In the genomic region with DNA sequence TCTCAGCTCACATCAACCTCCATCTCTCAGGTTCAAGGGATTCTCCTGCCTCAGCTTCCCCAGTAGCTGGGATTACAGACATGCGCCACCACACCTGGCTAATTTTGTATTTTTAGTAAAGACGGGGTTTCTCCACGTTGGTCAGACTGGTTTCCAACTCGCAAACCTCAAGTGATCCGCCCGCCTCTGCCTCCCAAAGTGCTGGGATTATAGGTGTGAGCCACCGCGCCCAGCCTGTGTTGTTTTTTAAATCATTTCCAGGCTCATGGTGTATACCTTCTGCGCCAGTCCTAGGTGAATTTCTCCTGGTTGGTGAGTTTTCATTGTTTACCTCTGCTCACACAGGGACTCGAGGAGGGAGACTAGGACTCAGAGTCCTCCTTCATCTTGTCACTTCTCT, we compare ENCODE assay signal across 8 cellular contexts. TPM values are rescaled to one million over a fixed set of nuclear protein-coding genes. Genes with fewer than 3 reads are reported as not detected.
DNase-seq lines count a peak whose midpoint lies in the region; ATAC-seq and TF ChIP-seq lines count a peak whose summit lies in the region.
"Not testable (repeated sequence)": the region's sequence is repeated elsewhere in the genome, so short reads cannot be mapped to it uniquely, and the experiment has no call there.

No MANE protein-coding gene starts in this region.

- 90 to 92% methylated on average over 7 to 10 of the region's 10 CpGs for WGBS in endodermal cell (ENCODE audit: insufficient coverage in 1 of 2, insufficient read length in 1 of 2), 2 experiments

- CTCF ChIA-PET in BJ (lab: Yijun Ruan, JAX), result interaction anchor here (1.5 to 1.8 kb wide), 2 partner anchors 38 to 96 kb away, joined by 4 to 5 read pairs; no protein-coding TSS in a partner anchor

- H3K27ac ChIP-seq in HL-60 (replicated peaks); endodermal cell (ENCODE audit: low read depth, low read length); iPS-20b (ENCODE audit: low read length): not testable (repeated sequence)
- peak overlapping the region; percentile 77; the same call in 1 of the 2 replicates for H3K27ac ChIP-seq in SU-DHL-6 (ENCODE audit: low read depth, low read length)
- peak overlapping the region; percentile 93 for H3K27ac ChIP-seq in neural cell (ENCODE audit: low read length)

- H3K9ac ChIP-seq in SU-DHL-6 (ENCODE audit: low read length) (peak overlapping the region; percentile 98), endodermal cell (ENCODE audit: extremely low read depth, low read length, poor library complexity, severe bottlenecking) (peak overlapping the region; percentile 100), iPS-20b (ENCODE audit: low read depth, low read length) (peak overlapping the region; percentile 98; the same call in 1 of the 2 replicates), neural cell (ENCODE audit: low read length) (peak overlapping the region; percentile 98)

- H3K4me3 Mint-ChIP-seq in activated naive CD8-positive, alpha-beta T cell treated with anti-CD3 and anti-CD28 coated beads, Interleukin-2, amount 10 ng/mL, durations not matched to agents 7 days and 5 days, result peak overlapping the region; percentile 84
- H3K4me3 Mint-ChIP-seq in endodermal cell, result peak overlapping the region; percentile 81
- peak overlapping the region; percentile 90 for H3K4me3 Mint-ChIP-seq in stimulated activated naive CD8-positive, alpha-beta T cell treated with anti-CD3 and anti-CD28 coated beads, Interleukin-15, amount 100 ng/mL, for 72 hours

- not testable (repeated sequence) for TF ChIP-seq CTCF in BJ (IDR thresholded peaks at IDR 0.05; ENCODE audit: insufficient read depth, low read depth, low read length); HL-60 (IDR thresholded peaks at IDR 0.05; ENCODE audit: insufficient read depth, low read length); SU-DHL-6 (IDR thresholded peaks at IDR 0.05; ENCODE audit: insufficient read depth, low read length, poor library complexity, severe bottlenecking); endodermal cell (conservative IDR thresholded peaks at IDR 0.05); neural cell (IDR thresholded peaks at IDR 0.05; ENCODE audit: poor library complexity, severe bottlenecking)

- H3K9me3 ChIP-seq in SU-DHL-6 (ENCODE audit: insufficient read depth, low read length); iPS-20b (ENCODE audit: insufficient read depth, low read depth, low read length); neural cell (ENCODE audit: low read length): not testable (repeated sequence)
- peaks cover 17% of the 10 kb centered on the region for H3K9me3 ChIP-seq in endodermal cell (ENCODE audit: control insufficient read depth, low read length)

- not testable (repeated sequence) for H2AFZ ChIP-seq in SU-DHL-6 (ENCODE audit: low read depth, low read length, severe bottlenecking); neural cell (ENCODE audit: low read depth, low read length)

- H3K4me1 Mint-ChIP-seq in activated naive CD8-positive, alpha-beta T cell treated with anti-CD3 and anti-CD28 coated beads, Interleukin-2, amount 10 ng/mL, durations not matched to agents 7 days and 5 days, result peaks cover 44% of the 10 kb centered on the region
- peaks cover 22% of the 10 kb centered on the region for H3K4me1 Mint-ChIP-seq in endodermal cell
- H3K4me1 Mint-ChIP-seq in stimulated activated naive CD8-positive, alpha-beta T cell treated with anti-CD3 and anti-CD28 coated beads, Interleukin-15, amount 100 ng/mL, for 72 hours, result peaks cover 71% of the 10 kb centered on the region

- not testable (repeated sequence) for ATAC-seq in activated naive CD8-positive, alpha-beta T cell treated with anti-CD3 and anti-CD28 coated beads, Interleukin-2, amount 10 ng/mL, durations not matched to agents 7 days and 5 days (ENCODE audit: low read depth); stimulated activated naive CD8-positive, alpha-beta T cell treated with anti-CD3 and anti-CD28 coated beads, Interleukin-15, amount 100 ng/mL, for 72 hours

- not testable (repeated sequence) for H4K20me1 ChIP-seq in SU-DHL-6 (ENCODE audit: low read depth, low read length); neural cell (ENCODE audit: insufficient read depth)

- POLR2A ChIA-PET in BJ (lab: Charles Lee), result not testable (repeated sequence)
- POLR2A ChIA-PET in activated naive CD8-positive, alpha-beta T cell treated with anti-CD3 and anti-CD28 coated beads, Interleukin-2, amount 10 ng/mL, durations not matched to agents 7 days and 5 days (lab: Charles Lee), result interaction anchor here (1.2 to 4.9 kb wide), 3 partner anchors 13 to 231 kb away, joined by 3 to 35 read pairs (median 4); a partner anchor contains a TSS

- not testable (repeated sequence) for TF ChIP-seq EP300 in neural cell (conservative IDR thresholded peaks at IDR 0.05; ENCODE audit: poor library complexity, severe bottlenecking)

- H3K4me2 ChIP-seq in SU-DHL-6 (ENCODE audit: low read depth, low read length, poor library complexity, severe bottlenecking) (peak overlapping the region; percentile 87), neural cell (ENCODE audit: low read length) (peak overlapping the region; percentile 61)

- peaks cover 29% of the 10 kb centered on the region for H3K36me3 Mint-ChIP-seq in activated naive CD8-positive, alpha-beta T cell treated with anti-CD3 and anti-CD28 coated beads, Interleukin-2, amount 10 ng/mL, durations not matched to agents 7 days and 5 days
- H3K36me3 Mint-ChIP-seq in endodermal cell (ENCODE audit: low read depth), result peaks cover 53% of the 10 kb centered on the region

- not testable (repeated sequence) for H3K9me3 Mint-ChIP-seq in activated naive CD8-positive, alpha-beta T cell treated with anti-CD3 and anti-CD28 coated beads, Interleukin-2, amount 10 ng/mL, durations not matched to agents 7 days and 5 days; endodermal cell; stimulated activated naive CD8-positive, alpha-beta T cell treated with anti-CD3 and anti-CD28 coated beads, Interleukin-15, amount 100 ng/mL, for 72 hours

- peaks cover 15% of the 10 kb centered on the region for H3K27me3 Mint-ChIP-seq in activated naive CD8-positive, alpha-beta T cell treated with anti-CD3 and anti-CD28 coated beads, Interleukin-2, amount 10 ng/mL, durations not matched to agents 7 days and 5 days
- H3K27me3 Mint-ChIP-seq in endodermal cell (ENCODE audit: insufficient read depth), result peaks cover 27% of the 10 kb centered on the region
- peaks cover 25% of the 10 kb centered on the region for H3K27me3 Mint-ChIP-seq in stimulated activated naive CD8-positive, alpha-beta T cell treated with anti-CD3 and anti-CD28 coated beads, Interleukin-15, amount 100 ng/mL, for 72 hours

- not testable (repeated sequence) for H3F3A ChIP-seq in SU-DHL-6 (ENCODE audit: insufficient read depth); neural cell (ENCODE audit: insufficient read depth, low read length, poor library complexity, severe bottlenecking)

- not testable (repeated sequence) for H3K4me1 ChIP-seq in endodermal cell (ENCODE audit: control insufficient read depth, insufficient read depth, low read length); iPS-20b (ENCODE audit: insufficient read depth, low read length)

- H3K9me2 ChIP-seq in SU-DHL-6 (replicated peaks; ENCODE audit: insufficient read depth, low read length); neural cell (ENCODE audit: insufficient read depth, low read length): not testable (repeated sequence)

- H3K27ac Mint-ChIP-seq in activated naive CD8-positive, alpha-beta T cell treated with anti-CD3 and anti-CD28 coated beads, Interleukin-2, amount 10 ng/mL, durations not matched to agents 7 days and 5 days, result peak overlapping the region; percentile 83
- peak overlapping the region; percentile 92 for H3K27ac Mint-ChIP-seq in endodermal cell
- peak overlapping the region; percentile 86 to 97 for H3K27ac Mint-ChIP-seq in stimulated activated naive CD8-positive, alpha-beta T cell treated with anti-CD3 and anti-CD28 coated beads, Interleukin-15, amount 100 ng/mL, for 72 hours

- not testable (repeated sequence) for TF ChIP-seq RAD21 in neural cell (conservative IDR thresholded peaks at IDR 0.05)

- not testable (repeated sequence) for DNase-seq in BJ (ENCODE audit: low read depth); HL-60 (ENCODE audit: low read depth in 1 of 2, low spot score in 1 of 2); activated naive CD8-positive, alpha-beta T cell treated with anti-CD3 and anti-CD28 coated beads, Interleukin-2, amount 10 ng/mL, durations not matched to agents 7 days and 5 days; endodermal cell; stimulated activated naive CD8-positive, alpha-beta T cell treated with anti-CD3 and anti-CD28 coated beads, Interleukin-15, amount 100 ng/mL, for 72 hours

- H3K4me3 ChIP-seq in BJ (ENCODE audit: low read depth, low read length) (peak overlapping the region; percentile 99), HL-60 (replicated peaks; ENCODE audit: insufficient read depth, low read length) (peak overlapping the region; percentile 96), SU-DHL-6 (ENCODE audit: insufficient read depth, low read length, poor library complexity, severe bottlenecking) (peak overlapping the region; percentile 95), endodermal cell (ENCODE audit: low read length) (peak overlapping the region; percentile 89), iPS-20b (ENCODE audit: low read length) (peak overlapping the region; percentile 90), neural cell (ENCODE audit: low read length) (peak overlapping the region; percentile 100)

- peaks cover 62% of the 10 kb centered on the region for H3K79me2 ChIP-seq in SU-DHL-6 (ENCODE audit: insufficient read depth, low read length)
- peaks cover 43% of the 10 kb centered on the region for H3K79me2 ChIP-seq in neural cell (replicated peaks; ENCODE audit: insufficient read depth, low read length)

- not testable (repeated sequence) for H3K27me3 ChIP-seq in BJ (ENCODE audit: control insufficient read depth, insufficient read depth, low read length); HL-60 (ENCODE audit: insufficient read depth, poor library complexity, severe bottlenecking); SU-DHL-6 (ENCODE audit: low read length)
- peaks cover 23% of the 10 kb centered on the region for H3K27me3 ChIP-seq in endodermal cell (ENCODE audit: control insufficient read depth, insufficient read depth, low read length, poor library complexity, severe bottlenecking)
- peaks cover 31% of the 10 kb centered on the region for H3K27me3 ChIP-seq in iPS-20b (ENCODE audit: insufficient read depth, low read length)
- H3K27me3 ChIP-seq in neural cell (ENCODE audit: insufficient read depth, low read depth, low read length), result peaks cover 11% of the 10 kb centered on the region

- H3K36me3 ChIP-seq in BJ (ENCODE audit: control insufficient read depth, insufficient read depth, low read length); SU-DHL-6 (ENCODE audit: low read length); neural cell (ENCODE audit: insufficient read depth, low read length): not testable (repeated sequence)
- H3K36me3 ChIP-seq in endodermal cell (ENCODE audit: control insufficient read depth, insufficient read depth, low read length), result peaks cover 55% of the 10 kb centered on the region
- H3K36me3 ChIP-seq in iPS-20b (ENCODE audit: insufficient read depth, low read depth, low read length), result peaks cover 49% of the 10 kb centered on the region

RNA-seq across cellular contexts. Expression of a gene that starts 45.7 kb away (rescaled TPM):
- polyA plus RNA-seq in BJ (2011; rRNA removed) (0.15 TPM in 1 of 2 replicates, not detected in the other), neural cell (5.1 and 7.6 TPM in 2 replicates)
- polyA minus RNA-seq in BJ (2011; rRNA and poly(A)+ RNA removed), result not detected in 2 replicates
- total RNA-seq in activated naive CD8-positive, alpha-beta T cell treated with anti-CD3 and anti-CD28 coated beads, Interleukin-2, amount 10 ng/mL, durations not matched to agents 7 days and 5 days, result 1 to 10 TPM; 3.7 to 5.0 TPM
- 1 to 10 TPM; 1.0 to 1.9 TPM for total RNA-seq in endodermal cell
- 0.36 TPM for polyA plus RNA-seq in endodermal cell (2013, experiment 1 of 2)
- 1.0 TPM for polyA plus RNA-seq in endodermal cell (2013, experiment 2 of 2)
- polyA minus RNA-seq in neural cell, result 5.1 and 5.6 TPM in 2 replicates
